In the genomic region with DNA sequence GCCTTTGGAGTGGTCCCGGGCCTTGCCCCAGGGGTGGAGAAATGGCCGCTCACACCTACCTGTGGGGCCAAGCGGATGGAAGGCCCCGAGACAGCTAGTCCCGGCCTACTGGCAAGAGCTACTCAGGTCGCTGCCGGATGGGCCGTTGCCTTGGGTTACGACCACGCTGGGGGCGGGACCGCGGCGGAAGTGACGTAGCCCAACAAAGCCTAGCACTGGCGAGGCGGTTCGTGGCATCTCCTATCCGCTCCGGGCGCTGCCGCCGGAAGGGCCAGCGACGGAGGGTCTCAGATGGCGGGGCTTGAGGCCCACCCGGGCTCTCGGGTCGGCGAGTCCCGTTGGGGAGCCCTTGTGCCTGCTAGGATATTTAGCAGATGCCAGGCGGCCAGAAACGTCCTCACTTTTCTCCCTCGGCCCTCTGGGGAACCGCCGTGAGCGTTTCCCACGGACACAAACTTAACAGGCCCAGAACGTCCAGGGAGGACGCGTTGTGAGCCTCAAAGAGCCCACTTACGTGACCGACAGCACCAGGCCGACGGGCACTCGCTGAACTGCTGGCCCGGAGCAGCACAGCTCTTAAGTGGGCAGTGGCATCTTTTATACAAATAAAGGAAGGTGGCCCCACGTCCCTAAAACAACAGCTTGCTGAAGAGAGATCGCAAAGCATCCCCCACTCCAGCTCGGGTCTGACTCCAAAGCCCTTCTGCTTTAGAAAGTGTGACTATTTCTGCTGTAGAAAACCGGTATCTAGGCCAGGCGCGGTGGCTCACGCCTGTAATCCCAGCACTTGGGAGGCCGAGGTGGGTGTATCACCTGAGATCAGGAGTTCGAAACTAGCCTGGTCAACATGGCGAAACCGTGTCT, we compare ENCODE assay signal across 8 cellular contexts. TPM values are rescaled to one million over a fixed set of nuclear protein-coding genes. Genes with fewer than 3 reads are reported as not detected.
DNase-seq lines count a peak whose midpoint lies in the region; TF ChIP-seq lines count a peak whose summit lies in the region.

A gene with protein sequence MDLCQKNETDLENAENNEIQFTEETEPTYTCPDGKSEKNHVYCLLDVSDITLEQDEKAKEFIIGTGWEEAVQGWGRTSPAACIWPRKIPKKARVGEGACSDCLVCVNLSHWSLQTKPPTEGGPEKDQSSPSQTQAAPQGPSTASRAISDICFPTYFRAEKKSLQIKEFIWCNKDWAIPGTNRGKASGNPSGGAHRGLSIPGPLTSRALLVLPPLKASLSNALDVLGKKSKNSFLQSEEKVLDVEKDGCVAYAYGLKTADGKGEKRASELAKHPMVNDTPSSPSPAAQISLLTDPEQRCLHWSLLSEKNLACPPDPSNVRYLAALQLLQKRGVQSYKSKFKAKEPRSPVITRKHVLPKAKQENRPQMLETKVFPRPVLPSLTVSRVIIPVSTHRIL (minus strand): TSS at position 162 of the 864 bp plus-strand sequence. CDS start 13,283 bp downstream, outside the sequence.

- no peaks in the 10 kb centered on the region for H3K27me3 ChIP-seq in GM06990 (replicated peaks; ENCODE audit: control insufficient read depth, insufficient read depth, low read length)
- H3K27me3 ChIP-seq in SJSA1 (replicated peaks): no peaks in the 10 kb centered on the region

- H3K27ac ChIP-seq in SJSA1: peak within 1 kb of the TSS; percentile 93

- no peaks in the 10 kb centered on the region for H3K9me3 ChIP-seq in SJSA1 (replicated peaks)

- TF ChIP-seq CTCF in GM06990 (IDR thresholded peaks at IDR 0.05; ENCODE audit: insufficient read depth, low read length, poor library complexity, severe bottlenecking) (no peak), HFFc6 (IDR thresholded peaks at IDR 0.05) (no peak)

- H3K27me3 Mint-ChIP-seq in HFFc6 (ENCODE audit: insufficient read depth): peaks cover 3% of the 10 kb centered on the region; the same call in 1 of the 2 replicates
- no peaks in the 10 kb centered on the region for H3K27me3 Mint-ChIP-seq in activated naive CD4-positive, alpha-beta T cell treated with anti-CD3 and anti-CD28 coated beads, Interleukin-2, amount 10 ng/mL, durations not matched to agents 7 days and 5 days

- H3K36me3 ChIP-seq in GM06990 (ENCODE audit: control insufficient read depth, insufficient read depth, low read length) (no peaks in the 10 kb centered on the region), SJSA1 (no peaks in the 10 kb centered on the region)

- peaks cover 5% of the 10 kb centered on the region; the same call in 1 of the 2 replicates for H3K4me1 Mint-ChIP-seq in HFFc6 (ENCODE audit: low read depth)
- H3K4me1 Mint-ChIP-seq in activated naive CD4-positive, alpha-beta T cell treated with anti-CD3 and anti-CD28 coated beads, Interleukin-2, amount 10 ng/mL, durations not matched to agents 7 days and 5 days: peaks cover 20% of the 10 kb centered on the region

- H3K4me3 ChIP-seq in GM06990 (replicated peaks; ENCODE audit: low read depth, low read length) (peak within 1 kb of the TSS; percentile 75), SJSA1 (peak within 1 kb of the TSS; percentile 54)

- CTCF ChIA-PET in activated naive CD4-positive, alpha-beta T cell treated with anti-CD3 and anti-CD28 coated beads, Interleukin-2, amount 10 ng/mL, durations not matched to agents 7 days and 5 days (lab: Charles Lee): interaction anchor here (1.1 to 2.8 kb wide), 3 partner anchors 41 to 73 kb away, joined by 3 to 10 read pairs (median 8); partner anchors contain the start of gene ATMIN

- H3K27ac Mint-ChIP-seq in HFFc6: no peak within 1 kb of the TSS; the same call in 1 of the 2 replicates
- H3K27ac Mint-ChIP-seq in activated naive CD4-positive, alpha-beta T cell treated with anti-CD3 and anti-CD28 coated beads, Interleukin-2, amount 10 ng/mL, durations not matched to agents 7 days and 5 days: peak within 1 kb of the TSS; percentile 46

- DNase-seq in GM06990 (ENCODE audit: extremely low read depth, insufficient read length) (peak; percentile 98), HFFc6 (peak; percentile 95), NAMALWA (ENCODE audit: low spot score) (peak; percentile 96), SJSA1 (ENCODE audit: low read depth in 1 of 2, low spot score in 2 of 2) (peak; percentile 97 to 98), glomerular endothelial cell (ENCODE audit: extremely low read depth, low read depth, low spot score) (peak; percentile 47), nucleus accumbens (lab: John Stamatoyannopoulos, UW) (peak; percentile 78 to 100 (median 97)), superior temporal gyrus (ENCODE audit: extremely low spot score) (peak; percentile 98)
- peak; percentile 99 for DNase-seq in activated naive CD4-positive, alpha-beta T cell treated with anti-CD3 and anti-CD28 coated beads, Interleukin-2, amount 10 ng/mL, durations not matched to agents 7 days and 5 days

- H3K4me1 ChIP-seq in SJSA1 (replicated peaks): peaks cover 7% of the 10 kb centered on the region

- no peaks in the 10 kb centered on the region for H3K9me3 Mint-ChIP-seq in HFFc6
- no peaks in the 10 kb centered on the region for H3K9me3 Mint-ChIP-seq in activated naive CD4-positive, alpha-beta T cell treated with anti-CD3 and anti-CD28 coated beads, Interleukin-2, amount 10 ng/mL, durations not matched to agents 7 days and 5 days

- no peak within 1 kb of the TSS; the same call in 1 of the 2 replicates for H3K4me3 Mint-ChIP-seq in HFFc6
- H3K4me3 Mint-ChIP-seq in activated naive CD4-positive, alpha-beta T cell treated with anti-CD3 and anti-CD28 coated beads, Interleukin-2, amount 10 ng/mL, durations not matched to agents 7 days and 5 days: no peak within 1 kb of the TSS

- no peaks in the 10 kb centered on the region for H3K36me3 Mint-ChIP-seq in HFFc6 (ENCODE audit: low read depth)
- no peaks in the 10 kb centered on the region for H3K36me3 Mint-ChIP-seq in activated naive CD4-positive, alpha-beta T cell treated with anti-CD3 and anti-CD28 coated beads, Interleukin-2, amount 10 ng/mL, durations not matched to agents 7 days and 5 days

RNA-seq across cellular contexts. Expression of the gene that starts here (rescaled TPM):
- 1 to 10 TPM in 1 of 6 experiments, under 1 TPM in 5; 0.23 to 1.2 (median 0.35) TPM for total RNA-seq in HFFc6 (2021; fragmentation: NEBNext Ultra II Directional; extraction: Animal tissue kit (Norgen Biotek cat#: 25700))
- total RNA-seq in SJSA1 (2014; rRNA removed; shearing (Covaris generic)): 0.18 TPM in 1 of 2 replicates, not detected in the other
- total RNA-seq in glomerular endothelial cell: 0.58 TPM in 1 of 2 replicates, not detected in the other

Comparison
In these comparisons a context has a peak if more than half of its experiments do, and no peak if none do; other contexts are left out.
1. Peak in every context shown above with its lines: DNase-seq, H3K4me3 ChIP-seq and H3K27ac ChIP-seq.
2. Peak in DNase-seq, H3K4me3 ChIP-seq and H3K27ac ChIP-seq in SJSA1; RNA of the gene not detected or under 1 TPM.
3. Peak in DNase-seq in glomerular endothelial cell; RNA of the gene not detected or under 1 TPM.
4. DNase-seq: peak in every context shown above with its lines; median percentile 99 in activated naive CD4-positive, alpha-beta T cell treated with anti-CD3 and anti-CD28 coated beads, Interleukin-2, amount 10 ng/mL, durations not matched to agents 7 days and 5 days; 98 in GM06990; 98 in superior temporal gyrus; 98 in SJSA1; 97 in nucleus accumbens; 96 in NAMALWA; 95 in HFFc6; 47 in glomerular endothelial cell.